ENCODE assay signal across 20 cellular contexts in the genomic region with DNA sequence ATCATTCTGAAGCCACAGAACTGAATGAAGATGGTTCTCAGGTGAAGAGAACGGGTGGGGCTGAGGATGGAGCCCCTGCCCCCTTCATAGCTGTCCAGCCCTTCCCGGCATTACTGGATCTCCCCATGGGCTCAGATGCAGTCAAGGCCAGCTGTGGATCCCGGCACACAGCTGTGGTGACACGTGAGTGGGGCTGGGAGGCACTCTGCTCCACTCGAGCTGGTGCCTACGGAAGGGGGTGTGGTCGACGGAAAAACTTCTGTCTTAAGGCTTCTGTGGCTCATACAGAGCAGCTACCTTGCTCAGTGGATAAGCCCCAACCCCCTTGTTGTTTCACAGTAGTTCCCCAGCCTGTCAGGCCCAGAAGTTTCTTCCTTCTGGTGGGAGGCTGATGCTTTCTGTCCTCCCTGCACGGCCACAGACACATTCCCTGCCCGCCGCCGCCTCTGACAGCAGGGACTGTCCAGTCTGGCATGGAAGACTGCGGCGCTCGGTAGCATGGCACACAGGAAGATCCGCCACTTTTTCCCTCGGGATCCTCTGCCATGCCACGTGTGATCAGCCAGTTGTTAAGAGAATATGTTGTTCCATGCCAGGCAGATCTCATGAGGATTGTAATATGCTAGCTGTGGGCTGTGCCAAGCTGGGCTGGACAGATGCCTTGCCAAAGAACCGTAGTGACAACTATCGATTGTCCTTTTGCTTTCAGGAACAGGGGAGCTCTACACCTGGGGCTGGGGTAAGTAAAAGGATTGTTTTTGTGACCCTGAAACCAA. TPM values are rescaled to one million over a fixed set of nuclear protein-coding genes. Genes with fewer than 3 reads are reported as not detected.
DNase-seq lines count a peak whose midpoint lies in the region; ATAC-seq, FAIRE-seq and TF ChIP-seq lines count a peak whose summit lies in the region.
"Had no signal": no experiment of that assay in that cellular context is flagged by ENCODE, and none has a peak within 500 bp of the region (broad histone marks: within the 10 kb centered on the region; RNA-seq: fewer than 3 reads in every experiment).

No MANE protein-coding gene starts in this region.

- no peak overlapping the region for H3K4me3 ChIP-seq in BLaER1 treated with 17β-estradiol and CSF1 and Interleukin-3, amounts not matched to agents 10 nM and 100 nM
- H3K4me3 ChIP-seq in esophagus muscularis mucosa: no peak overlapping the region
- H3K4me3 ChIP-seq in sigmoid colon: no peak overlapping the region
- no peak overlapping the region for H3K4me3 ChIP-seq in spleen
- no peak overlapping the region for H3K4me3 ChIP-seq in HepG2 (replicated peaks in 1 of 3; ENCODE audit: insufficient read depth in 1 of 3, low read depth in 2 of 3, low read length in 3 of 3)
- H3K4me3 ChIP-seq: right lobe of liver, uterus had no signal

- no TSS peak for BruUV-seq in HepG2 (replicated peaks; lab: Mats Ljungman, UMichigan)

- H3K4me2 ChIP-seq in BLaER1 treated with 17β-estradiol and CSF1 and Interleukin-3, amounts not matched to agents 10 nM and 100 nM: peak overlapping the region; percentile 23 to 71 (median 53); a peak in 20 of 22 replicates
- no peak overlapping the region for H3K4me2 ChIP-seq in HepG2 (ENCODE audit: low read depth, low read length)

- TF ChIP-seq CTCF in esophagus muscularis mucosa (IDR thresholded peaks at IDR 0.05) (no peak), sigmoid colon (IDR thresholded peaks at IDR 0.05) (no peak), spleen (IDR thresholded peaks at IDR 0.05 in 8 of 11, conservative IDR thresholded peaks at IDR 0.05 in 3 of 11) (no peak), HepG2 (CRISPR knock-in tag; IDR thresholded peaks at IDR 0.05) (no peak)

- in situ Hi-C loops in HepG2 (cut with HindIII; ENCODE audit: extremely low pct_ligation_motif_present, low pct_unique_long_range_greater_than_20kb): no loop called here

- POLR2A ChIA-PET in HepG2 (lab: Yijun Ruan, JAX): no interaction called here

- ATAC-seq in HepG2: no peak
- ATAC-seq: PC-3; right lobe of liver; stimulated activated naive CD8-positive, alpha-beta T cell treated with anti-CD3 and anti-CD28 coated beads, Interleukin-15, amount 100 ng/mL, for 72 hours had no signal

- TF ChIP-seq POLR2A in esophagus muscularis mucosa (IDR thresholded peaks at IDR 0.05; ENCODE audit: low read depth) (no peak), sigmoid colon (IDR thresholded peaks at IDR 0.05) (no peak), spleen (IDR thresholded peaks at IDR 0.05) (no peak), HepG2 (IDR thresholded peaks at IDR 0.05; ENCODE audit: insufficient read depth in 1 of 2, low read depth in 2 of 2, low read length in 2 of 2) (no peak)

- DNase-seq in NCI-H1694 treated with DMSO at 0.1 percent for 48 hours (lab: John Stamatoyannopoulos, UW) (peak; percentile 1), esophagus muscularis mucosa (ENCODE audit: extremely low spot score) (no peak), sigmoid colon (no peak), spleen (no peak), HepG2 (ENCODE audit: low spot score) (no peak), NCI-H1092 (lab: John Stamatoyannopoulos, UW) (no peak), DMS53 treated with DMSO at 0.1 percent for 48 hours (lab: John Stamatoyannopoulos, UW; ENCODE audit: unreplicated experiment) (no peak)
- DNase-seq: activated CD4-positive, CD25-positive, alpha-beta regulatory T cell; amniotic stem cell; Calu3; NCI-H2081 treated with DMSO at 0.1 percent for 48 hours; PC-3; right lobe of liver; stimulated activated CD4-positive, alpha-beta T cell treated with anti-CD3 and anti-CD28 coated beads, Interleukin-2, amount 100 ng/mL, for 24 hours; stimulated activated naive CD8-positive, alpha-beta T cell treated with anti-CD3 and anti-CD28 coated beads, Interleukin-15, amount 100 ng/mL, for 72 hours; uterus had no signal

- TF ChIP-seq RAD21 in HepG2 (CRISPR knock-in tag; IDR thresholded peaks at IDR 0.05): no peak

- intact Hi-C loops in esophagus muscularis mucosa (cut with DNase I): no loop called here
- intact Hi-C loops in sigmoid colon (cut with DNase I): no loop called here
- intact Hi-C loops in spleen (cut with DNase I; ENCODE audit: low total_unique reads): loop anchor here (10.0 kb wide), 1 partner anchor 304 kb away; no protein-coding TSS in a partner anchor
- intact Hi-C loops in HepG2 (cut with micrococcal nuclease; ENCODE audit: unreplicated experiment): no loop called here

- peak overlapping the region in 8 of 11 experiments; percentile 20 to 64 (median 40); a peak in 13 of 22 replicates for H3K9ac ChIP-seq in BLaER1 treated with 17β-estradiol and CSF1 and Interleukin-3, amounts not matched to agents 10 nM and 100 nM
- H3K9ac ChIP-seq in HepG2 (ENCODE audit: insufficient read depth, low read depth, low read length): no peak overlapping the region

- no peak overlapping the region for H2AFZ ChIP-seq in HepG2 (ENCODE audit: low read length)

- H4K20me1 ChIP-seq in BLaER1 treated with 17β-estradiol and CSF1 and Interleukin-3, amounts not matched to agents 10 nM and 100 nM: peaks cover 0 to 40% (median 14%) of the 10 kb centered on the region in 11 experiments; a peak in 11 of 22 replicates
- H4K20me1 ChIP-seq in HepG2 (ENCODE audit: insufficient read depth, low read length): no peaks in the 10 kb centered on the region

- peaks cover 21 to 51% (median 43%) of the 10 kb centered on the region in 10 experiments for H3K4me1 ChIP-seq in BLaER1 treated with 17β-estradiol and CSF1 and Interleukin-3, amounts not matched to agents 10 nM and 100 nM
- H3K4me1 ChIP-seq in esophagus muscularis mucosa: peaks cover 31 to 53% (median 48%) of the 10 kb centered on the region in 4 donors
- peaks cover 0 to 47% (median 41%) of the 10 kb centered on the region in 4 donors for H3K4me1 ChIP-seq in sigmoid colon
- peaks cover 10 to 24% (median 20%) of the 10 kb centered on the region in 6 donors for H3K4me1 ChIP-seq in spleen
- peaks cover 8% of the 10 kb centered on the region for H3K4me1 ChIP-seq in HepG2 (ENCODE audit: insufficient read depth, low read length)

- peaks cover 6% of the 10 kb centered on the region for H3K79me2 ChIP-seq in HepG2 (ENCODE audit: insufficient read depth, low read length)

- no peak for FAIRE-seq in HepG2 (lab: Jason Lieb, UNC)
- FAIRE-seq: colon, endometrium, G401.6 had no signal

- TF ChIP-seq EP300 in esophagus muscularis mucosa (IDR thresholded peaks at IDR 0.05) (no peak), sigmoid colon (IDR thresholded peaks at IDR 0.05) (no peak), HepG2 (IDR thresholded peaks at IDR 0.05; ENCODE audit: low read depth in 2 of 2, low read length in 2 of 2) (no peak), HepG2 (CRISPR knock-in tag; IDR thresholded peaks at IDR 0.05; ENCODE audit: borderline replicate concordance) (no peak)

- H3K27me3 ChIP-seq in BLaER1 treated with 17β-estradiol and CSF1 and Interleukin-3, amounts not matched to agents 10 nM and 100 nM: no peaks in the 10 kb centered on the region
- no peaks in the 10 kb centered on the region for H3K27me3 ChIP-seq in esophagus muscularis mucosa
- no peaks in the 10 kb centered on the region for H3K27me3 ChIP-seq in sigmoid colon
- no peaks in the 10 kb centered on the region for H3K27me3 ChIP-seq in spleen (replicated peaks in 1 of 7)
- H3K27me3 ChIP-seq in HepG2 (ENCODE audit: control insufficient read depth in 1 of 2, insufficient read depth in 2 of 2, low read length in 2 of 2): no peaks in the 10 kb centered on the region
- H3K27me3 ChIP-seq: right lobe of liver, uterus had no signal

- peaks cover 34 to 73% (median 66%) of the 10 kb centered on the region in 11 experiments for H3K36me3 ChIP-seq in BLaER1 treated with 17β-estradiol and CSF1 and Interleukin-3, amounts not matched to agents 10 nM and 100 nM
- H3K36me3 ChIP-seq in esophagus muscularis mucosa: peaks cover 0 to 52% (median 35%) of the 10 kb centered on the region in 4 donors
- H3K36me3 ChIP-seq in sigmoid colon: peaks cover 3 to 37% (median 20%) of the 10 kb centered on the region in 4 donors
- H3K36me3 ChIP-seq in spleen: peaks cover 0 to 79% (median 38%) of the 10 kb centered on the region in 6 donors
- H3K36me3 ChIP-seq in HepG2 (replicated peaks in 1 of 2; ENCODE audit: control insufficient read depth in 1 of 2, insufficient read depth in 2 of 2, low read length in 2 of 2): peaks cover 14 to 44% of the 10 kb centered on the region in 2 experiments; a peak in 4 of 5 replicates
- H3K36me3 ChIP-seq: uterus had no signal

- H3K27ac ChIP-seq in BLaER1 treated with 17β-estradiol and CSF1 and Interleukin-3, amounts not matched to agents 10 nM and 100 nM: peak overlapping the region in 2 of 11 experiments; percentile 6 to 23; a peak in 1 of 22 replicates
- H3K27ac ChIP-seq in esophagus muscularis mucosa (replicated peaks in 1 of 4): peak overlapping the region; percentile 54 to 74 (median 70)
- H3K27ac ChIP-seq in sigmoid colon: peak overlapping the region; percentile 56 to 69 (median 68)
- no peak overlapping the region for H3K27ac ChIP-seq in spleen
- H3K27ac ChIP-seq in HepG2 (ENCODE audit: extremely low read length, insufficient read depth, low read length): no peak overlapping the region
- H3K27ac ChIP-seq: right lobe of liver, uterus had no signal

- CTCF ChIA-PET in HepG2 (lab: Yijun Ruan, JAX; ENCODE audit: low intra/inter-chr PET ratio, low total read pairs): no interaction called here

- 83% methylated on average over 7 of the region's 20 CpGs for WGBS in esophagus muscularis mucosa
- WGBS in sigmoid colon, 2 donors: 91 to 93% methylated on average over 20 of the region's 20 CpGs
- 91 to 95% (median 93%) methylated on average over 20 of the region's 20 CpGs for WGBS in spleen, 5 donors
- 94% methylated on average over 18 of the region's 20 CpGs for WGBS in HepG2 (ENCODE audit: low lambda C conversion rate)

- H3K9me3 ChIP-seq in BLaER1 treated with 17β-estradiol and CSF1 and Interleukin-3, amounts not matched to agents 10 nM and 100 nM (replicated peaks in 1 of 11): no peaks in the 10 kb centered on the region
- H3K9me3 ChIP-seq in esophagus muscularis mucosa (no peaks in the 10 kb centered on the region), sigmoid colon (no peaks in the 10 kb centered on the region), spleen (no peaks in the 10 kb centered on the region), HepG2 (ENCODE audit: low read length) (no peaks in the 10 kb centered on the region)
- H3K9me3 ChIP-seq: right lobe of liver, uterus had no signal

RNA-seq across cellular contexts. Expression of a gene that starts 5.8 kb away (rescaled TPM):
- total RNA-seq in esophagus muscularis mucosa: 10 to 100 TPM in 1 of 4 donors, 1 to 10 TPM in 3; 5.3 to 12.7 (median 9.2) TPM
- 1 to 10 TPM; 5.2 to 8.0 (median 6.7) TPM for total RNA-seq in sigmoid colon
- 10 to 100 TPM in 1 of 3 donors, 1 to 10 TPM in 2; 4.2 to 11.8 (median 6.7) TPM for polyA plus RNA-seq in sigmoid colon
- 10 to 100 TPM in 2 of 7 donors, 1 to 10 TPM in 5; 6.9 to 11.4 (median 8.7) TPM for total RNA-seq in spleen
- polyA plus RNA-seq in spleen: 1 to 10 TPM; 3.6 to 9.0 (median 6.3) TPM
- 10.0 and 15.1 TPM in 2 replicates for total RNA-seq in HepG2 (2016; rRNA removed; fragmentation: Illumina TruSeq; extraction: Trizol)
- total RNA-seq in HepG2 (2016; cell fraction: cytosol; rRNA removed; fragmentation: Illumina TruSeq; extraction: Trizol; ENCODE audit: low read depth): 6.0 TPM in 2 replicates
- 9.7 and 17.0 TPM in 2 replicates for total RNA-seq in HepG2 (2016; cell fraction: insoluble cytoplasmic fraction; rRNA removed; fragmentation: Illumina TruSeq; extraction: Trizol)
- total RNA-seq in HepG2 (2016; cell fraction: membrane; rRNA removed; fragmentation: Illumina TruSeq; extraction: Trizol): 7.6 and 8.9 TPM in 2 replicates
- 9.4 and 11.4 TPM in 2 replicates for total RNA-seq in HepG2 (2016; cell fraction: nucleus; rRNA removed; fragmentation: Illumina TruSeq; extraction: Trizol)
- polyA plus RNA-seq in HepG2 (2011; rRNA removed): 12.9 and 14.1 TPM in 2 replicates
- 6.2 and 8.5 TPM in 2 replicates for polyA plus RNA-seq in HepG2 (2011; cell fraction: cytosol; rRNA removed)
- 61.8 and 71.8 TPM in 2 replicates for polyA plus RNA-seq in HepG2 (2011; cell fraction: nucleus; rRNA removed)
- polyA plus RNA-seq in HepG2 (2012): 14.2 and 14.4 TPM in 2 replicates
- 2.2 and 3.1 TPM in 2 replicates for polyA plus RNA-seq in HepG2 (2016; cell fraction: cytosol; fragmentation: Illumina TruSeq; extraction: Trizol; ENCODE audit: low read depth)
- 11.9 and 21.8 TPM in 2 replicates for polyA plus RNA-seq in HepG2 (2016; cell fraction: insoluble cytoplasmic fraction; fragmentation: Illumina TruSeq; extraction: Trizol; ENCODE audit: low read depth)
- 5.0 and 5.7 TPM in 2 replicates for polyA plus RNA-seq in HepG2 (2016; cell fraction: membrane; fragmentation: Illumina TruSeq; extraction: Trizol; ENCODE audit: low read depth)
- polyA plus RNA-seq in HepG2 (2016; cell fraction: nucleus; fragmentation: Illumina TruSeq; extraction: Trizol; ENCODE audit: insufficient read depth, low read depth): 25.8 and 26.4 TPM in 2 replicates
- polyA minus RNA-seq in HepG2 (2011; rRNA and poly(A)+ RNA removed; ENCODE audit: low replicate concordance): 5.9 and 24.5 TPM in 2 replicates
- 3.3 and 3.4 TPM in 2 replicates for polyA minus RNA-seq in HepG2 (2011; cell fraction: cytosol; rRNA and poly(A)+ RNA removed)
- polyA minus RNA-seq in HepG2 (2011; cell fraction: nucleus; rRNA and poly(A)+ RNA removed): 11.7 and 13.4 TPM in 2 replicates

RNA-seq across cellular contexts. Expression of a gene that starts 25.4 kb away (rescaled TPM):
- 100 to 1,000 TPM in 1 of 4 donors, 10 to 100 TPM in 3; 88.6 to 113 (median 93.2) TPM for total RNA-seq in esophagus muscularis mucosa
- 10 to 100 TPM; 36.0 to 63.5 (median 60.2) TPM for total RNA-seq in sigmoid colon
- polyA plus RNA-seq in sigmoid colon: 10 to 100 TPM; 28.8 to 50.4 (median 31.4) TPM
- 10 to 100 TPM; 32.8 to 59.5 (median 42.6) TPM for total RNA-seq in spleen
- 10 to 100 TPM; 32.2 to 43.6 (median 32.8) TPM for polyA plus RNA-seq in spleen
- total RNA-seq in HepG2 (2016; rRNA removed; fragmentation: Illumina TruSeq; extraction: Trizol): 39.2 and 39.7 TPM in 2 replicates
- 7.4 and 8.3 TPM in 2 replicates for total RNA-seq in HepG2 (2016; cell fraction: cytosol; rRNA removed; fragmentation: Illumina TruSeq; extraction: Trizol; ENCODE audit: low read depth)
- 37.2 and 42.0 TPM in 2 replicates for total RNA-seq in HepG2 (2016; cell fraction: insoluble cytoplasmic fraction; rRNA removed; fragmentation: Illumina TruSeq; extraction: Trizol)
- total RNA-seq in HepG2 (2016; cell fraction: membrane; rRNA removed; fragmentation: Illumina TruSeq; extraction: Trizol): 10.7 and 11.5 TPM in 2 replicates
- 29.9 and 30.4 TPM in 2 replicates for total RNA-seq in HepG2 (2016; cell fraction: nucleus; rRNA removed; fragmentation: Illumina TruSeq; extraction: Trizol)
- polyA plus RNA-seq in HepG2 (2011; rRNA removed): 33.8 and 39.6 TPM in 2 replicates
- 28.5 and 36.4 TPM in 2 replicates for polyA plus RNA-seq in HepG2 (2011; cell fraction: cytosol; rRNA removed)
- 128 and 143 TPM in 2 replicates for polyA plus RNA-seq in HepG2 (2011; cell fraction: nucleus; rRNA removed)
- polyA plus RNA-seq in HepG2 (2012): 23.6 and 29.6 TPM in 2 replicates
- polyA plus RNA-seq in HepG2 (2016; cell fraction: cytosol; fragmentation: Illumina TruSeq; extraction: Trizol; ENCODE audit: low read depth): 3.2 and 3.8 TPM in 2 replicates
- 31.6 and 37.2 TPM in 2 replicates for polyA plus RNA-seq in HepG2 (2016; cell fraction: insoluble cytoplasmic fraction; fragmentation: Illumina TruSeq; extraction: Trizol; ENCODE audit: low read depth)
- polyA plus RNA-seq in HepG2 (2016; cell fraction: membrane; fragmentation: Illumina TruSeq; extraction: Trizol; ENCODE audit: low read depth): 6.4 and 8.0 TPM in 2 replicates
- 52.0 and 53.3 TPM in 2 replicates for polyA plus RNA-seq in HepG2 (2016; cell fraction: nucleus; fragmentation: Illumina TruSeq; extraction: Trizol; ENCODE audit: insufficient read depth, low read depth)
- 77.7 and 119 TPM in 2 replicates for polyA minus RNA-seq in HepG2 (2011; rRNA and poly(A)+ RNA removed; ENCODE audit: low replicate concordance)
- 23.5 and 25.8 TPM in 2 replicates for polyA minus RNA-seq in HepG2 (2011; cell fraction: cytosol; rRNA and poly(A)+ RNA removed)
- polyA minus RNA-seq in HepG2 (2011; cell fraction: nucleus; rRNA and poly(A)+ RNA removed): 37.1 and 48.0 TPM in 2 replicates

RNA-seq across cellular contexts. Expression of a gene that starts 28.2 kb away (rescaled TPM):
- total RNA-seq in esophagus muscularis mucosa: 1 to 10 TPM; 5.1 to 7.9 (median 6.0) TPM
- total RNA-seq in sigmoid colon: 10 to 100 TPM in 1 of 4 donors, 1 to 10 TPM in 3; 5.2 to 10.7 (median 7.0) TPM
- polyA plus RNA-seq in sigmoid colon: 10 to 100 TPM; 19.1 to 27.0 (median 24.0) TPM
- 10 to 100 TPM; 12.8 to 25.9 (median 18.0) TPM for total RNA-seq in spleen
- polyA plus RNA-seq in spleen: 10 to 100 TPM; 23.9 to 34.5 (median 31.0) TPM
- total RNA-seq in HepG2 (2016; rRNA removed; fragmentation: Illumina TruSeq; extraction: Trizol): 28.3 and 30.0 TPM in 2 replicates
- total RNA-seq in HepG2 (2016; cell fraction: cytosol; rRNA removed; fragmentation: Illumina TruSeq; extraction: Trizol; ENCODE audit: low read depth): 9.5 and 9.9 TPM in 2 replicates
- total RNA-seq in HepG2 (2016; cell fraction: insoluble cytoplasmic fraction; rRNA removed; fragmentation: Illumina TruSeq; extraction: Trizol): 29.5 and 31.1 TPM in 2 replicates
- 19.0 and 21.4 TPM in 2 replicates for total RNA-seq in HepG2 (2016; cell fraction: membrane; rRNA removed; fragmentation: Illumina TruSeq; extraction: Trizol)
- total RNA-seq in HepG2 (2016; cell fraction: nucleus; rRNA removed; fragmentation: Illumina TruSeq; extraction: Trizol): 14.9 and 16.3 TPM in 2 replicates
- polyA plus RNA-seq in HepG2 (2011; rRNA removed): 18.7 and 21.7 TPM in 2 replicates
- polyA plus RNA-seq in HepG2 (2011; cell fraction: cytosol; rRNA removed): 21.7 and 23.0 TPM in 2 replicates
- polyA plus RNA-seq in HepG2 (2011; cell fraction: nucleus; rRNA removed): 18.2 and 23.4 TPM in 2 replicates
- 12.4 and 14.3 TPM in 2 replicates for polyA plus RNA-seq in HepG2 (2012)
- 15.3 and 16.8 TPM in 2 replicates for polyA plus RNA-seq in HepG2 (2016; cell fraction: cytosol; fragmentation: Illumina TruSeq; extraction: Trizol; ENCODE audit: low read depth)
- polyA plus RNA-seq in HepG2 (2016; cell fraction: insoluble cytoplasmic fraction; fragmentation: Illumina TruSeq; extraction: Trizol; ENCODE audit: low read depth): 32.6 and 35.8 TPM in 2 replicates
- 20.1 and 22.5 TPM in 2 replicates for polyA plus RNA-seq in HepG2 (2016; cell fraction: membrane; fragmentation: Illumina TruSeq; extraction: Trizol; ENCODE audit: low read depth)
- 23.2 and 27.0 TPM in 2 replicates for polyA plus RNA-seq in HepG2 (2016; cell fraction: nucleus; fragmentation: Illumina TruSeq; extraction: Trizol; ENCODE audit: insufficient read depth, low read depth)
- polyA minus RNA-seq in HepG2 (2011; rRNA and poly(A)+ RNA removed; ENCODE audit: low replicate concordance): 12.2 and 28.5 TPM in 2 replicates
- polyA minus RNA-seq in HepG2 (2011; cell fraction: cytosol; rRNA and poly(A)+ RNA removed): 8.2 and 8.6 TPM in 2 replicates
- polyA minus RNA-seq in HepG2 (2011; cell fraction: nucleus; rRNA and poly(A)+ RNA removed): 13.3 and 14.7 TPM in 2 replicates

RNA-seq across cellular contexts. Expression of a gene that starts 33.8 kb away (rescaled TPM):
- total RNA-seq in esophagus muscularis mucosa: 1 to 10 TPM; 4.0 to 5.8 (median 4.6) TPM
- total RNA-seq in sigmoid colon: 10 to 100 TPM in 1 of 4 donors, 1 to 10 TPM in 3; 1.8 to 13.8 (median 6.4) TPM
- 10 to 100 TPM in 2 of 3 donors, 1 to 10 TPM in 1; 4.8 to 44.2 (median 12.3) TPM for polyA plus RNA-seq in sigmoid colon
- total RNA-seq in spleen: 10 to 100 TPM in 4 of 7 donors, 1 to 10 TPM in 3; 6.0 to 40.0 (median 15.0) TPM
- 10 to 100 TPM in 1 of 3 donors, 1 to 10 TPM in 2; 7.4 to 13.9 (median 8.8) TPM for polyA plus RNA-seq in spleen
- total RNA-seq in HepG2 (2016; rRNA removed; fragmentation: Illumina TruSeq; extraction: Trizol): 162 and 214 TPM in 2 replicates
- 34.9 and 40.5 TPM in 2 replicates for total RNA-seq in HepG2 (2016; cell fraction: cytosol; rRNA removed; fragmentation: Illumina TruSeq; extraction: Trizol; ENCODE audit: low read depth)
- 154 and 213 TPM in 2 replicates for total RNA-seq in HepG2 (2016; cell fraction: insoluble cytoplasmic fraction; rRNA removed; fragmentation: Illumina TruSeq; extraction: Trizol)
- total RNA-seq in HepG2 (2016; cell fraction: membrane; rRNA removed; fragmentation: Illumina TruSeq; extraction: Trizol): 43.7 and 44.0 TPM in 2 replicates
- total RNA-seq in HepG2 (2016; cell fraction: nucleus; rRNA removed; fragmentation: Illumina TruSeq; extraction: Trizol): 138 and 141 TPM in 2 replicates
- 85.1 and 137 TPM in 2 replicates for polyA plus RNA-seq in HepG2 (2011; rRNA removed)
- 79.0 and 105 TPM in 2 replicates for polyA plus RNA-seq in HepG2 (2011; cell fraction: cytosol; rRNA removed)
- polyA plus RNA-seq in HepG2 (2011; cell fraction: nucleus; rRNA removed): 141 and 237 TPM in 2 replicates
- polyA plus RNA-seq in HepG2 (2012): 46.3 and 69.1 TPM in 2 replicates
- 7.9 and 8.3 TPM in 2 replicates for polyA plus RNA-seq in HepG2 (2016; cell fraction: cytosol; fragmentation: Illumina TruSeq; extraction: Trizol; ENCODE audit: low read depth)
- 161 and 179 TPM in 2 replicates for polyA plus RNA-seq in HepG2 (2016; cell fraction: insoluble cytoplasmic fraction; fragmentation: Illumina TruSeq; extraction: Trizol; ENCODE audit: low read depth)
- polyA plus RNA-seq in HepG2 (2016; cell fraction: membrane; fragmentation: Illumina TruSeq; extraction: Trizol; ENCODE audit: low read depth): 21.4 and 24.5 TPM in 2 replicates
- polyA plus RNA-seq in HepG2 (2016; cell fraction: nucleus; fragmentation: Illumina TruSeq; extraction: Trizol; ENCODE audit: insufficient read depth, low read depth): 138 and 146 TPM in 2 replicates
- polyA minus RNA-seq in HepG2 (2011; rRNA and poly(A)+ RNA removed; ENCODE audit: low replicate concordance): 266 and 946 TPM in 2 replicates
- 56.3 and 76.3 TPM in 2 replicates for polyA minus RNA-seq in HepG2 (2011; cell fraction: cytosol; rRNA and poly(A)+ RNA removed)
- polyA minus RNA-seq in HepG2 (2011; cell fraction: nucleus; rRNA and poly(A)+ RNA removed): 88.1 and 114 TPM in 2 replicates

RNA-seq across cellular contexts. Expression of a gene that starts 57.4 kb away (rescaled TPM):
- total RNA-seq in esophagus muscularis mucosa: 10 to 100 TPM; 27.0 to 80.9 (median 31.7) TPM
- total RNA-seq in sigmoid colon: 10 to 100 TPM; 27.2 to 57.6 (median 38.4) TPM
- polyA plus RNA-seq in sigmoid colon: 10 to 100 TPM in 1 of 3 donors, 1 to 10 TPM in 2; 3.7 to 31.0 (median 4.8) TPM
- total RNA-seq in spleen: 100 to 1,000 TPM; 105 to 167 (median 120) TPM
- polyA plus RNA-seq in spleen: 10 to 100 TPM; 13.7 to 46.1 (median 24.0) TPM
- 6.7 and 17.5 TPM in 2 replicates for total RNA-seq in HepG2 (2016; rRNA removed; fragmentation: Illumina TruSeq; extraction: Trizol)
- total RNA-seq in HepG2 (2016; cell fraction: cytosol; rRNA removed; fragmentation: Illumina TruSeq; extraction: Trizol; ENCODE audit: low read depth): 8.9 and 9.3 TPM in 2 replicates
- total RNA-seq in HepG2 (2016; cell fraction: insoluble cytoplasmic fraction; rRNA removed; fragmentation: Illumina TruSeq; extraction: Trizol): 5.6 and 21.4 TPM in 2 replicates
- 9.6 and 10.0 TPM in 2 replicates for total RNA-seq in HepG2 (2016; cell fraction: membrane; rRNA removed; fragmentation: Illumina TruSeq; extraction: Trizol)
- total RNA-seq in HepG2 (2016; cell fraction: nucleus; rRNA removed; fragmentation: Illumina TruSeq; extraction: Trizol): 31.3 and 36.5 TPM in 2 replicates
- 43.8 and 51.5 TPM in 2 replicates for polyA plus RNA-seq in HepG2 (2011; rRNA removed)
- polyA plus RNA-seq in HepG2 (2011; cell fraction: cytosol; rRNA removed): 18.4 and 29.4 TPM in 2 replicates
- polyA plus RNA-seq in HepG2 (2011; cell fraction: nucleus; rRNA removed): 296 and 398 TPM in 2 replicates
- polyA plus RNA-seq in HepG2 (2012): 13.2 and 18.7 TPM in 2 replicates
- 1.5 and 2.3 TPM in 2 replicates for polyA plus RNA-seq in HepG2 (2016; cell fraction: cytosol; fragmentation: Illumina TruSeq; extraction: Trizol; ENCODE audit: low read depth)
- polyA plus RNA-seq in HepG2 (2016; cell fraction: insoluble cytoplasmic fraction; fragmentation: Illumina TruSeq; extraction: Trizol; ENCODE audit: low read depth): 7.9 and 9.3 TPM in 2 replicates
- polyA plus RNA-seq in HepG2 (2016; cell fraction: membrane; fragmentation: Illumina TruSeq; extraction: Trizol; ENCODE audit: low read depth): 5.8 and 8.8 TPM in 2 replicates
- polyA plus RNA-seq in HepG2 (2016; cell fraction: nucleus; fragmentation: Illumina TruSeq; extraction: Trizol; ENCODE audit: insufficient read depth, low read depth): 117 and 126 TPM in 2 replicates
- polyA minus RNA-seq in HepG2 (2011; rRNA and poly(A)+ RNA removed; ENCODE audit: low replicate concordance): 46.3 and 58.9 TPM in 2 replicates
- 16.2 and 16.4 TPM in 2 replicates for polyA minus RNA-seq in HepG2 (2011; cell fraction: cytosol; rRNA and poly(A)+ RNA removed)
- 38.2 and 38.5 TPM in 2 replicates for polyA minus RNA-seq in HepG2 (2011; cell fraction: nucleus; rRNA and poly(A)+ RNA removed)

Comparison
In these comparisons a context has a peak if more than half of its experiments do, and no peak if none do; other contexts are left out.
1. H3K27ac ChIP-seq: peak in esophagus muscularis mucosa (4 of 4) and sigmoid colon (4 of 4); none in spleen (0 of 8) and HepG2 (single experiment).